1 cellular context compared by ENCODE assay signal in genomic region chr4:48779998-48780866, GRCh38.
TF ChIP-seq lines count a peak whose summit lies in the region.

Gene FRYL (minus strand): TSS chr4:48780279. CDS start chr4:48634410, 145,869 bp downstream.

TF ChIP-seq in GM12878, 131 proteins besides CTCF, POLR2A, EP300 and RAD21 (continued from another document):
- TF ChIP-seq E2F8 (IDR thresholded peaks at IDR 0.05; ENCODE audit: low read depth, partially characterized antibody) (no peak), SP1 (IDR thresholded peaks at IDR 0.05; ENCODE audit: low read depth, low read length) (peak; percentile 99), ASH2L (IDR thresholded peaks at IDR 0.05; ENCODE audit: borderline replicate concordance, low read depth) (peak; percentile 96; the same call in 1 of the 2 replicates), HDAC6 (IDR thresholded peaks at IDR 0.05; ENCODE audit: unreplicated experiment) (no peak), NFIC (IDR thresholded peaks at IDR 0.05; ENCODE audit: low read depth, low read length) (no peak; the same call in 1 of the 2 replicates), MYB (IDR thresholded peaks at IDR 0.05; ENCODE audit: borderline replicate concordance, low read depth, low read length) (no peak), TCF12 (IDR thresholded peaks at IDR 0.05; ENCODE audit: low read depth, low read length) (no peak), WRNIP1 (IDR thresholded peaks at IDR 0.05; ENCODE audit: borderline replicate concordance, low read depth, low read length) (no peak), REST (IDR thresholded peaks at IDR 0.05; ENCODE audit: low read depth, low read length) (no peak), CHD1 (IDR thresholded peaks at IDR 0.05; ENCODE audit: low read depth, low read length) (no peak), ZBTB4 (CRISPR knock-in tag; IDR thresholded peaks at IDR 0.05) (no peak), RUNX3 (IDR thresholded peaks at IDR 0.05; ENCODE audit: low read length) (peak; percentile 80), BHLHE40 (IDR thresholded peaks at IDR 0.05; ENCODE audit: borderline replicate concordance in 1 of 2, low read depth in 2 of 2, low read length in 1 of 2) (peak; percentile 26 to 39; a peak in 2 of 4 replicates), TCF3 (IDR thresholded peaks at IDR 0.05; ENCODE audit: borderline replicate concordance, insufficient read depth, low read depth, low read length) (no peak), ZNF384 (IDR thresholded peaks at IDR 0.05; ENCODE audit: borderline replicate concordance, low read depth, low read length) (no peak), ATF2 (IDR thresholded peaks at IDR 0.05; ENCODE audit: low read length) (no peak), MYC (IDR thresholded peaks at IDR 0.05; ENCODE audit: insufficient read depth, insufficient read length, insufficient replicate concordance, low read length, severe bottlenecking) (no peak), POU2F2 (IDR thresholded peaks at IDR 0.05; ENCODE audit: borderline replicate concordance, low read depth, low read length) (peak; percentile 46; the same call in 1 of the 3 replicates), POLR2AphosphoS5 (IDR thresholded peaks at IDR 0.05; ENCODE audit: low read length) (peak; percentile 79), MLLT1 (IDR thresholded peaks at IDR 0.05) (no peak), SREBF2 (IDR thresholded peaks at IDR 0.05; ENCODE audit: low read length) (no peak), ZZZ3 (IDR thresholded peaks at IDR 0.05; ENCODE audit: control insufficient read depth, insufficient read length, low read depth) (no peak), ZNF217 (IDR thresholded peaks at IDR 0.05) (no peak), ETV6 (conservative IDR thresholded peaks at IDR 0.05 in 1 of 2, IDR thresholded peaks at IDR 0.05 in 1 of 2; ENCODE audit: borderline replicate concordance in 1 of 2, low read depth in 1 of 2) (no peak), MAX (IDR thresholded peaks at IDR 0.05; ENCODE audit: low read depth, low read length) (no peak; the same call in 1 of the 2 replicates), FOXM1 (IDR thresholded peaks at IDR 0.05; ENCODE audit: low read depth, low read length) (no peak), GABPA (IDR thresholded peaks at IDR 0.05; ENCODE audit: low read depth) (peak; percentile 74), JUNB (IDR thresholded peaks at IDR 0.05) (peak; percentile 54), ZNF274 (IDR thresholded peaks at IDR 0.05; ENCODE audit: insufficient read depth, insufficient read length) (no peak), GATAD2B (conservative IDR thresholded peaks at IDR 0.05; ENCODE audit: low read depth) (no peak), JUND (IDR thresholded peaks at IDR 0.05; ENCODE audit: low read depth, low read length) (no peak), FOS (IDR thresholded peaks at IDR 0.05; ENCODE audit: borderline replicate concordance, extremely low read depth, insufficient read length) (peak; percentile 79), SREBF1 (IDR thresholded peaks at IDR 0.05; ENCODE audit: low read length) (0 out of 2 replicates have a peak, but pooled peaks have one; percentile 2), IKZF1 (conservative IDR thresholded peaks at IDR 0.05) (0 out of 2 replicates have a peak, but pooled peaks have one; percentile 43), BCLAF1 (IDR thresholded peaks at IDR 0.05) (no peak), NR2F1 (conservative IDR thresholded peaks at IDR 0.05) (no peak), E4F1 (IDR thresholded peaks at IDR 0.05; ENCODE audit: borderline replicate concordance, partially characterized antibody) (peak; percentile 73), NFYA (IDR thresholded peaks at IDR 0.05; ENCODE audit: borderline replicate concordance, low read depth, low read length) (peak; percentile 88), CHD4 (IDR thresholded peaks at IDR 0.05) (no peak), CBX5 (IDR thresholded peaks at IDR 0.05; ENCODE audit: low read depth) (0 out of 2 replicates have a peak, but pooled peaks have one; percentile 1), MEF2B (IDR thresholded peaks at IDR 0.05; ENCODE audit: partially characterized antibody, poor library complexity, severe bottlenecking) (no peak), RELA (IDR thresholded peaks at IDR 0.05; ENCODE audit: borderline replicate concordance, partially characterized antibody) (no peak), SUZ12 (IDR thresholded peaks at IDR 0.05; ENCODE audit: unreplicated experiment) (no peak), BCL11A (IDR thresholded peaks at IDR 0.05; ENCODE audit: low read depth, low read length) (no peak), CREM (IDR thresholded peaks at IDR 0.05; ENCODE audit: low read depth) (peak; percentile 28), DPF2 (IDR thresholded peaks at IDR 0.05) (peak; percentile 99)
TF ChIP-seq in GM12878: peak in this region for 43.
